2 cellular contexts compared by ENCODE assay signal in the genomic region with DNA sequence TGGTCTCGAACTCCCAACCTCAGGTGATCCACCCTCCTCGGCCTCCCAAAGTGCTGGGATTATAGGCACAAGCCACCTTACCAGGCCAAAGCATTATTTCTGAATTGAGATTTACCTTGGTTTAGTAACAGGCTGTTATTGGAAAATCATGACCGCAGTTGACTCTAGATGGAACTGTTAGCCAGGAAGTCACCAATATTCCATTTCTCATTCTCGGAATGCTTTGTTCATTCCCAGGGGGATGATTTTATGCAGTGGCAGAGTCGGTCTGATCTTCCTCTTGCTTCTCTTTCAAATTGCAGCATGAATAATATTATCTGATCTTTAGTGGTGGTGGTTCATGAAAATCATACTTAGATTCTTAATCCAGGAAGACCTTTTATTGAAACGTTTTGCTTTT.
TF ChIP-seq lines count a peak whose summit lies in the region.

No MANE protein-coding gene starts in this region.

TF ChIP-seq in liver, 16 proteins besides CTCF, POLR2A, EP300 and RAD21 (continued from another document):
- TF ChIP-seq ZBTB33 (IDR thresholded peaks at IDR 0.05), result no peak
- TF ChIP-seq JUND (IDR thresholded peaks at IDR 0.05), result no peak
- no peak for TF ChIP-seq MAX (IDR thresholded peaks at IDR 0.05)
- TF ChIP-seq HNF4G (IDR thresholded peaks at IDR 0.05), result no peak
- no peak for TF ChIP-seq TAF1 (conservative IDR thresholded peaks at IDR 0.05)
- no peak for TF ChIP-seq HNF4A (conservative IDR thresholded peaks at IDR 0.05)
- TF ChIP-seq NR2F2 (IDR thresholded peaks at IDR 0.05), result no peak
- TF ChIP-seq, protein P1, sequence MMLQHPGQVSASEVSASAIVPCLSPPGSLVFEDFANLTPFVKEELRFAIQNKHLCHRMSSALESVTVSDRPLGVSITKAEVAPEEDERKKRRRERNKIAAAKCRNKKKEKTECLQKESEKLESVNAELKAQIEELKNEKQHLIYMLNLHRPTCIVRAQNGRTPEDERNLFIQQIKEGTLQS (IDR thresholded peaks at IDR 0.05), result no peak
TF ChIP-seq in liver: peak in this region for 0.

TF ChIP-seq in GM23338, 12 proteins besides CTCF, POLR2A, EP300 and RAD21 (continued from another document):
- TF ChIP-seq, protein P2, sequence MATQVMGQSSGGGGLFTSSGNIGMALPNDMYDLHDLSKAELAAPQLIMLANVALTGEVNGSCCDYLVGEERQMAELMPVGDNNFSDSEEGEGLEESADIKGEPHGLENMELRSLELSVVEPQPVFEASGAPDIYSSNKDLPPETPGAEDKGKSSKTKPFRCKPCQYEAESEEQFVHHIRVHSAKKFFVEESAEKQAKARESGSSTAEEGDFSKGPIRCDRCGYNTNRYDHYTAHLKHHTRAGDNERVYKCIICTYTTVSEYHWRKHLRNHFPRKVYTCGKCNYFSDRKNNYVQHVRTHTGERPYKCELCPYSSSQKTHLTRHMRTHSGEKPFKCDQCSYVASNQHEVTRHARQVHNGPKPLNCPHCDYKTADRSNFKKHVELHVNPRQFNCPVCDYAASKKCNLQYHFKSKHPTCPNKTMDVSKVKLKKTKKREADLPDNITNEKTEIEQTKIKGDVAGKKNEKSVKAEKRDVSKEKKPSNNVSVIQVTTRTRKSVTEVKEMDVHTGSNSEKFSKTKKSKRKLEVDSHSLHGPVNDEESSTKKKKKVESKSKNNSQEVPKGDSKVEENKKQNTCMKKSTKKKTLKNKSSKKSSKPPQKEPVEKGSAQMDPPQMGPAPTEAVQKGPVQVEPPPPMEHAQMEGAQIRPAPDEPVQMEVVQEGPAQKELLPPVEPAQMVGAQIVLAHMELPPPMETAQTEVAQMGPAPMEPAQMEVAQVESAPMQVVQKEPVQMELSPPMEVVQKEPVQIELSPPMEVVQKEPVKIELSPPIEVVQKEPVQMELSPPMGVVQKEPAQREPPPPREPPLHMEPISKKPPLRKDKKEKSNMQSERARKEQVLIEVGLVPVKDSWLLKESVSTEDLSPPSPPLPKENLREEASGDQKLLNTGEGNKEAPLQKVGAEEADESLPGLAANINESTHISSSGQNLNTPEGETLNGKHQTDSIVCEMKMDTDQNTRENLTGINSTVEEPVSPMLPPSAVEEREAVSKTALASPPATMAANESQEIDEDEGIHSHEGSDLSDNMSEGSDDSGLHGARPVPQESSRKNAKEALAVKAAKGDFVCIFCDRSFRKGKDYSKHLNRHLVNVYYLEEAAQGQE (IDR thresholded peaks at IDR 0.05; ENCODE audit: unreplicated experiment), result no peak
- TF ChIP-seq STAT1 (IDR thresholded peaks at IDR 0.05; ENCODE audit: unreplicated experiment) (no peak), ZNF114 (CRISPR knock-in tag; IDR thresholded peaks at IDR 0.05) (no peak), CREB1 (CRISPR knock-in tag; IDR thresholded peaks at IDR 0.05; ENCODE audit: low read depth) (no peak), EZH2phosphoT487 (IDR thresholded peaks at IDR 0.05; ENCODE audit: unreplicated experiment) (no peak), EZH2 (IDR thresholded peaks at IDR 0.05; ENCODE audit: low read depth, unreplicated experiment) (no peak), NANOG (IDR thresholded peaks at IDR 0.05; ENCODE audit: borderline replicate concordance) (no peak), POLR2AphosphoS5 (IDR thresholded peaks at IDR 0.05; ENCODE audit: low read depth) (no peak), JUNB (IDR thresholded peaks at IDR 0.05; ENCODE audit: unreplicated experiment) (no peak)
- TF ChIP-seq, protein P3, sequence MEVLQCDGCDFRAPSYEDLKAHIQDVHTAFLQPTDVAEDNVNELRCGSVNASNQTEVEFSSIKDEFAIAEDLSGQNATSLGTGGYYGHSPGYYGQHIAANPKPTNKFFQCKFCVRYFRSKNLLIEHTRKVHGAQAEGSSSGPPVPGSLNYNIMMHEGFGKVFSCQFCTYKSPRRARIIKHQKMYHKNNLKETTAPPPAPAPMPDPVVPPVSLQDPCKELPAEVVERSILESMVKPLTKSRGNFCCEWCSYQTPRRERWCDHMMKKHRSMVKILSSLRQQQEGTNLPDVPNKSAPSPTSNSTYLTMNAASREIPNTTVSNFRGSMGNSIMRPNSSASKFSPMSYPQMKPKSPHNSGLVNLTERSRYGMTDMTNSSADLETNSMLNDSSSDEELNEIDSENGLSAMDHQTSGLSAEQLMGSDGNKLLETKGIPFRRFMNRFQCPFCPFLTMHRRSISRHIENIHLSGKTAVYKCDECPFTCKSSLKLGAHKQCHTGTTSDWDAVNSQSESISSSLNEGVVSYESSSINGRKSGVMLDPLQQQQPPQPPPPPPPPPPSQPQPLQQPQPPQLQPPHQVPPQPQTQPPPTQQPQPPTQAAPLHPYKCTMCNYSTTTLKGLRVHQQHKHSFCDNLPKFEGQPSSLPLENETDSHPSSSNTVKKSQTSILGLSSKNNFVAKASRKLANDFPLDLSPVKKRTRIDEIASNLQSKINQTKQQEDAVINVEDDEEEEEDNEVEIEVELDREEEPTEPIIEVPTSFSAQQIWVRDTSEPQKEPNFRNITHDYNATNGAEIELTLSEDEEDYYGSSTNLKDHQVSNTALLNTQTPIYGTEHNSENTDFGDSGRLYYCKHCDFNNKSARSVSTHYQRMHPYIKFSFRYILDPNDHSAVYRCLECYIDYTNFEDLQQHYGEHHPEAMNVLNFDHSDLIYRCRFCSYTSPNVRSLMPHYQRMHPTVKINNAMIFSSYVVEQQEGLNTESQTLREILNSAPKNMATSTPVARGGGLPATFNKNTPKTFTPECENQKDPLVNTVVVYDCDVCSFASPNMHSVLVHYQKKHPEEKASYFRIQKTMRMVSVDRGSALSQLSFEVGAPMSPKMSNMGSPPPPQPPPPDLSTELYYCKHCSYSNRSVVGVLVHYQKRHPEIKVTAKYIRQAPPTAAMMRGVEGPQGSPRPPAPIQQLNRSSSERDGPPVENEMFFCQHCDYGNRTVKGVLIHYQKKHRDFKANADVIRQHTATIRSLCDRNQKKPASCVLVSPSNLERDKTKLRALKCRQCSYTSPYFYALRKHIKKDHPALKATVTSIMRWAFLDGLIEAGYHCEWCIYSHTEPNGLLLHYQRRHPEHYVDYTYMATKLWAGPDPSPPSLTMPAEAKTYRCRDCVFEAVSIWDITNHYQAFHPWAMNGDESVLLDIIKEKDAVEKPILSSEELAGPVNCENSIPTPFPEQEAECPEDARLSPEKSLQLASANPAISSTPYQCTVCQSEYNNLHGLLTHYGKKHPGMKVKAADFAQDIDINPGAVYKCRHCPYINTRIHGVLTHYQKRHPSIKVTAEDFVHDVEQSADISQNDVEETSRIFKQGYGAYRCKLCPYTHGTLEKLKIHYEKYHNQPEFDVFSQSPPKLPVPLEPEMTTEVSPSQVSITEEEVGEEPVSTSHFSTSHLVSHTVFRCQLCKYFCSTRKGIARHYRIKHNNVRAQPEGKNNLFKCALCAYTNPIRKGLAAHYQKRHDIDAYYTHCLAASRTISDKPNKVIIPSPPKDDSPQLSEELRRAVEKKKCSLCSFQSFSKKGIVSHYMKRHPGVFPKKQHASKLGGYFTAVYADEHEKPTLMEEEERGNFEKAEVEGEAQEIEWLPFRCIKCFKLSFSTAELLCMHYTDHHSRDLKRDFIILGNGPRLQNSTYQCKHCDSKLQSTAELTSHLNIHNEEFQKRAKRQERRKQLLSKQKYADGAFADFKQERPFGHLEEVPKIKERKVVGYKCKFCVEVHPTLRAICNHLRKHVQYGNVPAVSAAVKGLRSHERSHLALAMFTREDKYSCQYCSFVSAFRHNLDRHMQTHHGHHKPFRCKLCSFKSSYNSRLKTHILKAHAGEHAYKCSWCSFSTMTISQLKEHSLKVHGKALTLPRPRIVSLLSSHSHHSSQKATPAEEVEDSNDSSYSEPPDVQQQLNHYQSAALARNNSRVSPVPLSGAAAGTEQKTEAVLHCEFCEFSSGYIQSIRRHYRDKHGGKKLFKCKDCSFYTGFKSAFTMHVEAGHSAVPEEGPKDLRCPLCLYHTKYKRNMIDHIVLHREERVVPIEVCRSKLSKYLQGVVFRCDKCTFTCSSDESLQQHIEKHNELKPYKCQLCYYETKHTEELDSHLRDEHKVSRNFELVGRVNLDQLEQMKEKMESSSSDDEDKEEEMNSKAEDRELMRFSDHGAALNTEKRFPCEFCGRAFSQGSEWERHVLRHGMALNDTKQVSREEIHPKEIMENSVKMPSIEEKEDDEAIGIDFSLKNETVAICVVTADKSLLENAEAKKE (CRISPR knock-in tag; IDR thresholded peaks at IDR 0.05), result no peak
- TF ChIP-seq, protein P4, sequence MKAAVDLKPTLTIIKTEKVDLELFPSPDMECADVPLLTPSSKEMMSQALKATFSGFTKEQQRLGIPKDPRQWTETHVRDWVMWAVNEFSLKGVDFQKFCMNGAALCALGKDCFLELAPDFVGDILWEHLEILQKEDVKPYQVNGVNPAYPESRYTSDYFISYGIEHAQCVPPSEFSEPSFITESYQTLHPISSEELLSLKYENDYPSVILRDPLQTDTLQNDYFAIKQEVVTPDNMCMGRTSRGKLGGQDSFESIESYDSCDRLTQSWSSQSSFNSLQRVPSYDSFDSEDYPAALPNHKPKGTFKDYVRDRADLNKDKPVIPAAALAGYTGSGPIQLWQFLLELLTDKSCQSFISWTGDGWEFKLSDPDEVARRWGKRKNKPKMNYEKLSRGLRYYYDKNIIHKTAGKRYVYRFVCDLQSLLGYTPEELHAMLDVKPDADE (IDR thresholded peaks at IDR 0.05), result no peak
